In the genomic region with DNA sequence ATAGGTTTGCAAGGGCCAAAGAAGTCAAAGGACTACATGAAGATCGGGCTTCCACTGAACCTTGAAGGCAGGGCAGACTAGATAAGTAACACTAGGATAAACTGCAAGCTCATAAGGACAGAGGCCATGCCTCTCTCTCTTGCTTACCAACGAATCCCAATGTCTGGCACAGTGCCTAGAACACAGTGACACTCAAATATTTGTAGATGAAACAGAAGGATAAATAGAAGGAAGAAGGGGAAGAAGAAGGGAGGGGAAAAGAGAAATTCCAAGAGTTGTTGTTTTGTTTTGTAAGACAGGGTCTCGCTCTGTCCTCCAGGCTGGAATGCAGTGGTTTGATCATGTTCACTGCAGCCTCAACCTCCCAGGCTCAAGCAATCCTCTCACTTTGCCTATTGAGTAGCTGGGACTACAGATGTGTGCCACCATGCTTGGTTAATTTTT, we compare ENCODE assay signal across 1 cellular context.
TF ChIP-seq lines count a peak whose summit lies in the region.

No MANE protein-coding gene starts in this region.

TF ChIP-seq in K562, 482 proteins besides CTCF, POLR2A, EP300 and RAD21 (continued from another document and continues in another):
- TF ChIP-seq MYNN (IDR thresholded peaks at IDR 0.05): no peak
- no peak for TF ChIP-seq MYNN (CRISPR knock-in tag; IDR thresholded peaks at IDR 0.05)
- TF ChIP-seq ZBTB17 (CRISPR knock-in tag; IDR thresholded peaks at IDR 0.05): no peak
- TF ChIP-seq SOX6 (IDR thresholded peaks at IDR 0.05): peak; percentile 11; the same call in 1 of the 2 replicates
- TF ChIP-seq C11orf30 (IDR thresholded peaks at IDR 0.05; ENCODE audit: low read depth): peak; percentile 51; the same call in 1 of the 2 replicates
- TF ChIP-seq HDAC1 (IDR thresholded peaks at IDR 0.05): peak in 1 of 2 experiments; percentile 71; a peak in 2 of 4 replicates
- peak; percentile 48; the same call in 1 of the 2 replicates for TF ChIP-seq CTBP1 (IDR thresholded peaks at IDR 0.05; ENCODE audit: borderline replicate concordance)
- no peak for TF ChIP-seq ETV5 (CRISPR knock-in tag; IDR thresholded peaks at IDR 0.05; ENCODE audit: low read depth)
- peak; percentile 68 for TF ChIP-seq DPF2 (IDR thresholded peaks at IDR 0.05)
- TF ChIP-seq NFE2 (IDR thresholded peaks at IDR 0.05; ENCODE audit: low read depth): peak; percentile 50
- TF ChIP-seq, protein P1, sequence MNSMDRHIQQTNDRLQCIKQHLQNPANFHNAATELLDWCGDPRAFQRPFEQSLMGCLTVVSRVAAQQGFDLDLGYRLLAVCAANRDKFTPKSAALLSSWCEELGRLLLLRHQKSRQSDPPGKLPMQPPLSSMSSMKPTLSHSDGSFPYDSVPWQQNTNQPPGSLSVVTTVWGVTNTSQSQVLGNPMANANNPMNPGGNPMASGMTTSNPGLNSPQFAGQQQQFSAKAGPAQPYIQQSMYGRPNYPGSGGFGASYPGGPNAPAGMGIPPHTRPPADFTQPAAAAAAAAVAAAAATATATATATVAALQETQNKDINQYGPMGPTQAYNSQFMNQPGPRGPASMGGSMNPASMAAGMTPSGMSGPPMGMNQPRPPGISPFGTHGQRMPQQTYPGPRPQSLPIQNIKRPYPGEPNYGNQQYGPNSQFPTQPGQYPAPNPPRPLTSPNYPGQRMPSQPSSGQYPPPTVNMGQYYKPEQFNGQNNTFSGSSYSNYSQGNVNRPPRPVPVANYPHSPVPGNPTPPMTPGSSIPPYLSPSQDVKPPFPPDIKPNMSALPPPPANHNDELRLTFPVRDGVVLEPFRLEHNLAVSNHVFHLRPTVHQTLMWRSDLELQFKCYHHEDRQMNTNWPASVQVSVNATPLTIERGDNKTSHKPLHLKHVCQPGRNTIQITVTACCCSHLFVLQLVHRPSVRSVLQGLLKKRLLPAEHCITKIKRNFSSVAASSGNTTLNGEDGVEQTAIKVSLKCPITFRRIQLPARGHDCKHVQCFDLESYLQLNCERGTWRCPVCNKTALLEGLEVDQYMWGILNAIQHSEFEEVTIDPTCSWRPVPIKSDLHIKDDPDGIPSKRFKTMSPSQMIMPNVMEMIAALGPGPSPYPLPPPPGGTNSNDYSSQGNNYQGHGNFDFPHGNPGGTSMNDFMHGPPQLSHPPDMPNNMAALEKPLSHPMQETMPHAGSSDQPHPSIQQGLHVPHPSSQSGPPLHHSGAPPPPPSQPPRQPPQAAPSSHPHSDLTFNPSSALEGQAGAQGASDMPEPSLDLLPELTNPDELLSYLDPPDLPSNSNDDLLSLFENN (IDR thresholded peaks at IDR 0.05; ENCODE audit: low read depth in 2 of 2, low read length in 2 of 2): no peak
- no peak for TF ChIP-seq FOS (IDR thresholded peaks at IDR 0.05; ENCODE audit: extremely low read depth, insufficient read length)
- 0 out of 2 replicates have a peak, but pooled peaks have one; percentile 29 for TF ChIP-seq SMARCE1 (IDR thresholded peaks at IDR 0.05)
- TF ChIP-seq JUND (IDR thresholded peaks at IDR 0.05; ENCODE audit: borderline replicate concordance, low read depth, low read length): no peak
- TF ChIP-seq JUND (tag; IDR thresholded peaks at IDR 0.05; ENCODE audit: borderline replicate concordance, low read depth, low read length): peak; percentile 31; the same call in 2 of the 3 replicates
- TF ChIP-seq RCOR1 (IDR thresholded peaks at IDR 0.05; ENCODE audit: borderline replicate concordance in 1 of 2, low read depth in 2 of 2, low read length in 2 of 2): peak; percentile 57 to 59; a peak in 2 of 4 replicates
- TF ChIP-seq ZBTB40 (IDR thresholded peaks at IDR 0.05): no peak
- no peak for TF ChIP-seq ZBTB40 (CRISPR knock-in tag; IDR thresholded peaks at IDR 0.05)
- TF ChIP-seq NR2C1 (IDR thresholded peaks at IDR 0.05): peak; percentile 34; the same call in 1 of the 2 replicates
- TF ChIP-seq NR2C1 (tag; IDR thresholded peaks at IDR 0.05): no peak
- TF ChIP-seq SMARCA4 (IDR thresholded peaks at IDR 0.05): peak; percentile 50; the same call in 1 of the 2 replicates
- TF ChIP-seq KDM1A (IDR thresholded peaks at IDR 0.05): peak; percentile 93 to 94
- no peak for TF ChIP-seq ARID3A (IDR thresholded peaks at IDR 0.05; ENCODE audit: borderline replicate concordance, low read depth, low read length)
- TF ChIP-seq PKNOX1 (IDR thresholded peaks at IDR 0.05): peak; percentile 52
- peak in 1 of 2 experiments; percentile 11; a peak in 1 of 4 replicates for TF ChIP-seq FOXK2 (conservative IDR thresholded peaks at IDR 0.05 in 1 of 2, IDR thresholded peaks at IDR 0.05 in 1 of 2; ENCODE audit: low read depth in 2 of 2)
- TF ChIP-seq SMARCC2 (IDR thresholded peaks at IDR 0.05; ENCODE audit: low read depth): no peak
- TF ChIP-seq NFIC (IDR thresholded peaks at IDR 0.05): peak; percentile 96
- TF ChIP-seq, protein P2, sequence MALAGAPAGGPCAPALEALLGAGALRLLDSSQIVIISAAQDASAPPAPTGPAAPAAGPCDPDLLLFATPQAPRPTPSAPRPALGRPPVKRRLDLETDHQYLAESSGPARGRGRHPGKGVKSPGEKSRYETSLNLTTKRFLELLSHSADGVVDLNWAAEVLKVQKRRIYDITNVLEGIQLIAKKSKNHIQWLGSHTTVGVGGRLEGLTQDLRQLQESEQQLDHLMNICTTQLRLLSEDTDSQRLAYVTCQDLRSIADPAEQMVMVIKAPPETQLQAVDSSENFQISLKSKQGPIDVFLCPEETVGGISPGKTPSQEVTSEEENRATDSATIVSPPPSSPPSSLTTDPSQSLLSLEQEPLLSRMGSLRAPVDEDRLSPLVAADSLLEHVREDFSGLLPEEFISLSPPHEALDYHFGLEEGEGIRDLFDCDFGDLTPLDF (CRISPR knock-in tag; IDR thresholded peaks at IDR 0.05): no peak
- TF ChIP-seq MAFG (tag; conservative IDR thresholded peaks at IDR 0.05): peak; percentile 78
- TF ChIP-seq, protein P3, sequence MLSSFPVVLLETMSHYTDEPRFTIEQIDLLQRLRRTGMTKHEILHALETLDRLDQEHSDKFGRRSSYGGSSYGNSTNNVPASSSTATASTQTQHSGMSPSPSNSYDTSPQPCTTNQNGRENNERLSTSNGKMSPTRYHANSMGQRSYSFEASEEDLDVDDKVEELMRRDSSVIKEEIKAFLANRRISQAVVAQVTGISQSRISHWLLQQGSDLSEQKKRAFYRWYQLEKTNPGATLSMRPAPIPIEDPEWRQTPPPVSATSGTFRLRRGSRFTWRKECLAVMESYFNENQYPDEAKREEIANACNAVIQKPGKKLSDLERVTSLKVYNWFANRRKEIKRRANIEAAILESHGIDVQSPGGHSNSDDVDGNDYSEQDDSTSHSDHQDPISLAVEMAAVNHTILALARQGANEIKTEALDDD (IDR thresholded peaks at IDR 0.05): peak; percentile 91
- TF ChIP-seq ZNF507 (tag; conservative IDR thresholded peaks at IDR 0.05): no peak
- no peak for TF ChIP-seq EHMT2 (IDR thresholded peaks at IDR 0.05)
- no peak for TF ChIP-seq ZNF699 (CRISPR knock-in tag; IDR thresholded peaks at IDR 0.05; ENCODE audit: insufficient replicate concordance)
- TF ChIP-seq CBFA2T3 (IDR thresholded peaks at IDR 0.05): peak; percentile 65
- TF ChIP-seq MTA1 (IDR thresholded peaks at IDR 0.05; ENCODE audit: borderline replicate concordance): peak; percentile 50; the same call in 1 of the 2 replicates
- TF ChIP-seq MITF (IDR thresholded peaks at IDR 0.05): no peak
- no peak for TF ChIP-seq MYBL2 (IDR thresholded peaks at IDR 0.05; ENCODE audit: low read depth)
- no peak for TF ChIP-seq MYBL2 (CRISPR knock-in tag; IDR thresholded peaks at IDR 0.05; ENCODE audit: borderline replicate concordance)
- 0 out of 4 replicates have a peak, but pooled peaks of 1 of the 2 experiments have one; percentile 23 for TF ChIP-seq TBL1XR1 (IDR thresholded peaks at IDR 0.05; ENCODE audit: low read length in 2 of 2)
- no peak for TF ChIP-seq EP400 (IDR thresholded peaks at IDR 0.05)
- TF ChIP-seq ARID1B (IDR thresholded peaks at IDR 0.05): peak; percentile 66
- TF ChIP-seq BRD9 (IDR thresholded peaks at IDR 0.05; ENCODE audit: low read depth, partially characterized antibody): no peak
- TF ChIP-seq ZNF408 (CRISPR knock-in tag; IDR thresholded peaks at IDR 0.05; ENCODE audit: low read depth): no peak
- peak; percentile 55 for TF ChIP-seq NCOR1 (IDR thresholded peaks at IDR 0.05)
- 0 out of 2 replicates have a peak, but pooled peaks have one; percentile 31 for TF ChIP-seq FOXJ2 (tag; IDR thresholded peaks at IDR 0.05)
